2 cellular contexts compared by ENCODE assay signal in genomic region chr11:17538054-17538453, GRCh38.
TF ChIP-seq lines count a peak whose summit lies in the region.

No MANE protein-coding gene starts in this region.

TF ChIP-seq in GM23338, 12 proteins besides CTCF, POLR2A, EP300 and RAD21 (continued from another document):
- TF ChIP-seq, protein P1, sequence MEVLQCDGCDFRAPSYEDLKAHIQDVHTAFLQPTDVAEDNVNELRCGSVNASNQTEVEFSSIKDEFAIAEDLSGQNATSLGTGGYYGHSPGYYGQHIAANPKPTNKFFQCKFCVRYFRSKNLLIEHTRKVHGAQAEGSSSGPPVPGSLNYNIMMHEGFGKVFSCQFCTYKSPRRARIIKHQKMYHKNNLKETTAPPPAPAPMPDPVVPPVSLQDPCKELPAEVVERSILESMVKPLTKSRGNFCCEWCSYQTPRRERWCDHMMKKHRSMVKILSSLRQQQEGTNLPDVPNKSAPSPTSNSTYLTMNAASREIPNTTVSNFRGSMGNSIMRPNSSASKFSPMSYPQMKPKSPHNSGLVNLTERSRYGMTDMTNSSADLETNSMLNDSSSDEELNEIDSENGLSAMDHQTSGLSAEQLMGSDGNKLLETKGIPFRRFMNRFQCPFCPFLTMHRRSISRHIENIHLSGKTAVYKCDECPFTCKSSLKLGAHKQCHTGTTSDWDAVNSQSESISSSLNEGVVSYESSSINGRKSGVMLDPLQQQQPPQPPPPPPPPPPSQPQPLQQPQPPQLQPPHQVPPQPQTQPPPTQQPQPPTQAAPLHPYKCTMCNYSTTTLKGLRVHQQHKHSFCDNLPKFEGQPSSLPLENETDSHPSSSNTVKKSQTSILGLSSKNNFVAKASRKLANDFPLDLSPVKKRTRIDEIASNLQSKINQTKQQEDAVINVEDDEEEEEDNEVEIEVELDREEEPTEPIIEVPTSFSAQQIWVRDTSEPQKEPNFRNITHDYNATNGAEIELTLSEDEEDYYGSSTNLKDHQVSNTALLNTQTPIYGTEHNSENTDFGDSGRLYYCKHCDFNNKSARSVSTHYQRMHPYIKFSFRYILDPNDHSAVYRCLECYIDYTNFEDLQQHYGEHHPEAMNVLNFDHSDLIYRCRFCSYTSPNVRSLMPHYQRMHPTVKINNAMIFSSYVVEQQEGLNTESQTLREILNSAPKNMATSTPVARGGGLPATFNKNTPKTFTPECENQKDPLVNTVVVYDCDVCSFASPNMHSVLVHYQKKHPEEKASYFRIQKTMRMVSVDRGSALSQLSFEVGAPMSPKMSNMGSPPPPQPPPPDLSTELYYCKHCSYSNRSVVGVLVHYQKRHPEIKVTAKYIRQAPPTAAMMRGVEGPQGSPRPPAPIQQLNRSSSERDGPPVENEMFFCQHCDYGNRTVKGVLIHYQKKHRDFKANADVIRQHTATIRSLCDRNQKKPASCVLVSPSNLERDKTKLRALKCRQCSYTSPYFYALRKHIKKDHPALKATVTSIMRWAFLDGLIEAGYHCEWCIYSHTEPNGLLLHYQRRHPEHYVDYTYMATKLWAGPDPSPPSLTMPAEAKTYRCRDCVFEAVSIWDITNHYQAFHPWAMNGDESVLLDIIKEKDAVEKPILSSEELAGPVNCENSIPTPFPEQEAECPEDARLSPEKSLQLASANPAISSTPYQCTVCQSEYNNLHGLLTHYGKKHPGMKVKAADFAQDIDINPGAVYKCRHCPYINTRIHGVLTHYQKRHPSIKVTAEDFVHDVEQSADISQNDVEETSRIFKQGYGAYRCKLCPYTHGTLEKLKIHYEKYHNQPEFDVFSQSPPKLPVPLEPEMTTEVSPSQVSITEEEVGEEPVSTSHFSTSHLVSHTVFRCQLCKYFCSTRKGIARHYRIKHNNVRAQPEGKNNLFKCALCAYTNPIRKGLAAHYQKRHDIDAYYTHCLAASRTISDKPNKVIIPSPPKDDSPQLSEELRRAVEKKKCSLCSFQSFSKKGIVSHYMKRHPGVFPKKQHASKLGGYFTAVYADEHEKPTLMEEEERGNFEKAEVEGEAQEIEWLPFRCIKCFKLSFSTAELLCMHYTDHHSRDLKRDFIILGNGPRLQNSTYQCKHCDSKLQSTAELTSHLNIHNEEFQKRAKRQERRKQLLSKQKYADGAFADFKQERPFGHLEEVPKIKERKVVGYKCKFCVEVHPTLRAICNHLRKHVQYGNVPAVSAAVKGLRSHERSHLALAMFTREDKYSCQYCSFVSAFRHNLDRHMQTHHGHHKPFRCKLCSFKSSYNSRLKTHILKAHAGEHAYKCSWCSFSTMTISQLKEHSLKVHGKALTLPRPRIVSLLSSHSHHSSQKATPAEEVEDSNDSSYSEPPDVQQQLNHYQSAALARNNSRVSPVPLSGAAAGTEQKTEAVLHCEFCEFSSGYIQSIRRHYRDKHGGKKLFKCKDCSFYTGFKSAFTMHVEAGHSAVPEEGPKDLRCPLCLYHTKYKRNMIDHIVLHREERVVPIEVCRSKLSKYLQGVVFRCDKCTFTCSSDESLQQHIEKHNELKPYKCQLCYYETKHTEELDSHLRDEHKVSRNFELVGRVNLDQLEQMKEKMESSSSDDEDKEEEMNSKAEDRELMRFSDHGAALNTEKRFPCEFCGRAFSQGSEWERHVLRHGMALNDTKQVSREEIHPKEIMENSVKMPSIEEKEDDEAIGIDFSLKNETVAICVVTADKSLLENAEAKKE (CRISPR knock-in tag; IDR thresholded peaks at IDR 0.05), result no peak
- TF ChIP-seq POLR2AphosphoS5 (IDR thresholded peaks at IDR 0.05; ENCODE audit: low read depth), result no peak
- TF ChIP-seq JUNB (IDR thresholded peaks at IDR 0.05; ENCODE audit: unreplicated experiment), result no peak
- no peak for TF ChIP-seq ZNF114 (CRISPR knock-in tag; IDR thresholded peaks at IDR 0.05)
- no peak for TF ChIP-seq CREB1 (CRISPR knock-in tag; IDR thresholded peaks at IDR 0.05; ENCODE audit: low read depth)
- no peak for TF ChIP-seq NANOG (IDR thresholded peaks at IDR 0.05; ENCODE audit: borderline replicate concordance)
- no peak for TF ChIP-seq EZH2 (IDR thresholded peaks at IDR 0.05; ENCODE audit: low read depth, unreplicated experiment)
- no peak for TF ChIP-seq REST (IDR thresholded peaks at IDR 0.05; ENCODE audit: unreplicated experiment)

TF ChIP-seq in WTC11, 78 proteins besides CTCF, POLR2A, EP300 and RAD21 (continued from another document):
- TF ChIP-seq PREB (CRISPR knock-in tag; IDR thresholded peaks at IDR 0.05; ENCODE audit: borderline replicate concordance) (no peak), ZBTB21 (CRISPR knock-in tag; IDR thresholded peaks at IDR 0.05; ENCODE audit: borderline replicate concordance) (no peak), AR (CRISPR knock-in tag; IDR thresholded peaks at IDR 0.05) (no peak), NR1H2 (CRISPR knock-in tag; IDR thresholded peaks at IDR 0.05) (no peak)
- TF ChIP-seq, protein P2, sequence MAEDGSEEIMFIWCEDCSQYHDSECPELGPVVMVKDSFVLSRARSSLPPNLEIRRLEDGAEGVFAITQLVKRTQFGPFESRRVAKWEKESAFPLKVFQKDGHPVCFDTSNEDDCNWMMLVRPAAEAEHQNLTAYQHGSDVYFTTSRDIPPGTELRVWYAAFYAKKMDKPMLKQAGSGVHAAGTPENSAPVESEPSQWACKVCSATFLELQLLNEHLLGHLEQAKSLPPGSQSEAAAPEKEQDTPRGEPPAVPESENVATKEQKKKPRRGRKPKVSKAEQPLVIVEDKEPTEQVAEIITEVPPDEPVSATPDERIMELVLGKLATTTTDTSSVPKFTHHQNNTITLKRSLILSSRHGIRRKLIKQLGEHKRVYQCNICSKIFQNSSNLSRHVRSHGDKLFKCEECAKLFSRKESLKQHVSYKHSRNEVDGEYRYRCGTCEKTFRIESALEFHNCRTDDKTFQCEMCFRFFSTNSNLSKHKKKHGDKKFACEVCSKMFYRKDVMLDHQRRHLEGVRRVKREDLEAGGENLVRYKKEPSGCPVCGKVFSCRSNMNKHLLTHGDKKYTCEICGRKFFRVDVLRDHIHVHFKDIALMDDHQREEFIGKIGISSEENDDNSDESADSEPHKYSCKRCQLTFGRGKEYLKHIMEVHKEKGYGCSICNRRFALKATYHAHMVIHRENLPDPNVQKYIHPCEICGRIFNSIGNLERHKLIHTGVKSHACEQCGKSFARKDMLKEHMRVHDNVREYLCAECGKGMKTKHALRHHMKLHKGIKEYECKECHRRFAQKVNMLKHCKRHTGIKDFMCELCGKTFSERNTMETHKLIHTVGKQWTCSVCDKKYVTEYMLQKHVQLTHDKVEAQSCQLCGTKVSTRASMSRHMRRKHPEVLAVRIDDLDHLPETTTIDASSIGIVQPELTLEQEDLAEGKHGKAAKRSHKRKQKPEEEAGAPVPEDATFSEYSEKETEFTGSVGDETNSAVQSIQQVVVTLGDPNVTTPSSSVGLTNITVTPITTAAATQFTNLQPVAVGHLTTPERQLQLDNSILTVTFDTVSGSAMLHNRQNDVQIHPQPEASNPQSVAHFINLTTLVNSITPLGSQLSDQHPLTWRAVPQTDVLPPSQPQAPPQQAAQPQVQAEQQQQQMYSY (CRISPR knock-in tag; IDR thresholded peaks at IDR 0.05), result no peak
- TF ChIP-seq, protein P3, sequence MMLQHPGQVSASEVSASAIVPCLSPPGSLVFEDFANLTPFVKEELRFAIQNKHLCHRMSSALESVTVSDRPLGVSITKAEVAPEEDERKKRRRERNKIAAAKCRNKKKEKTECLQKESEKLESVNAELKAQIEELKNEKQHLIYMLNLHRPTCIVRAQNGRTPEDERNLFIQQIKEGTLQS (CRISPR knock-in tag; conservative IDR thresholded peaks at IDR 0.05), result no peak
